In the genomic region with DNA sequence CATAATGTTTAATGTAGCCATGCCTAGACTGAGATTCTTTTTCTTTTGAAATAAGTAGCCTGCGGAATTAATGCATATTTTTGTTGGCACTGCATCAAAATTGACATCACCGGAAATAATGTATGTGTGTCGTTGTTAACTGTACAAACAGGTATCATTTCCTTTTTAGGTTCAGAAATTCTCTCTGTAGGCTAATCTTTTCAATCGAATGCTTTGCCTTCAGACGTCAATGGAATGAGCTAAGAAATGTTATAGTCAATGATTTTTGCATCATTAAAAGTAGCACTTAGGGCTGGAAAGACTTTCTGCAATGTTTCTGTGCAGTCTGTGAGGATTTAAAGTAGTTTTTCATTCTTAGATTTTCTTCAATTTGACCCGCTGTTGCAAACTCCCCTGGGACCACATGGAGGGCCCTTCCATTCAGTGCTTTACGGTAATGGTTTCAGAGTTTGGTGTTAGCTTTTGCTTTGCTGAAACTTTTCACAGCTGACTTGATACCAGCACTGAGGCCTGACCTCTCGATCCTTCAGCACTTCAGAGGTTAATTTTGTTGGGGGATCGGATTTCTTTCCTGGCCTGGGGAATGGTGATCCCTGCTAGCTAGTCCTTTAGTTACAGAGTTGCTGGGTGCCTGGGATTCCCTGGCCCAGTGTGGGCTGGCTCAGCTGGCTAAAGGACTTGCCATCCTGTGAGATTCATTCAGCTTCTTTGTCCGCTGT, we compare ENCODE assay signal across 1 cellular context.
TF ChIP-seq lines count a peak whose summit lies in the region.

No MANE protein-coding gene starts in this region.

TF ChIP-seq in HepG2, 621 proteins besides CTCF, POLR2A, EP300 and RAD21 (continued from another document and continues in another):
- TF ChIP-seq, protein P1, sequence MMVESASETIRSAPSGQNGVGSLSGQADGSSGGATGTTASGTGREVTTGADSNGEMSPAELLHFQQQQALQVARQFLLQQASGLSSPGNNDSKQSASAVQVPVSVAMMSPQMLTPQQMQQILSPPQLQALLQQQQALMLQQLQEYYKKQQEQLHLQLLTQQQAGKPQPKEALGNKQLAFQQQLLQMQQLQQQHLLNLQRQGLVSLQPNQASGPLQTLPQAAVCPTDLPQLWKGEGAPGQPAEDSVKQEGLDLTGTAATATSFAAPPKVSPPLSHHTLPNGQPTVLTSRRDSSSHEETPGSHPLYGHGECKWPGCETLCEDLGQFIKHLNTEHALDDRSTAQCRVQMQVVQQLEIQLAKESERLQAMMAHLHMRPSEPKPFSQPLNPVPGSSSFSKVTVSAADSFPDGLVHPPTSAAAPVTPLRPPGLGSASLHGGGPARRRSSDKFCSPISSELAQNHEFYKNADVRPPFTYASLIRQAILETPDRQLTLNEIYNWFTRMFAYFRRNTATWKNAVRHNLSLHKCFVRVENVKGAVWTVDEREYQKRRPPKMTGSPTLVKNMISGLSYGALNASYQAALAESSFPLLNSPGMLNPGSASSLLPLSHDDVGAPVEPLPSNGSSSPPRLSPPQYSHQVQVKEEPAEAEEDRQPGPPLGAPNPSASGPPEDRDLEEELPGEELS (CRISPR knock-in tag; IDR thresholded peaks at IDR 0.05): peak; percentile 51; the same call in 1 of the 2 replicates
- TF ChIP-seq ZNF256 (CRISPR knock-in tag; conservative IDR thresholded peaks at IDR 0.05) (no peak), YY1 (IDR thresholded peaks at IDR 0.05; ENCODE audit: insufficient read depth, insufficient replicate concordance, low read depth, low read length) (no peak), ETV5 (CRISPR knock-in tag; IDR thresholded peaks at IDR 0.05; ENCODE audit: borderline replicate concordance) (peak; percentile 35; the same call in 1 of the 2 replicates), ZNF431 (CRISPR knock-in tag; IDR thresholded peaks at IDR 0.05; ENCODE audit: borderline replicate concordance, low read depth) (no peak), ARID2 (CRISPR knock-in tag; IDR thresholded peaks at IDR 0.05; ENCODE audit: borderline replicate concordance) (no peak), MATR3 (CRISPR knock-in tag; IDR thresholded peaks at IDR 0.05) (no peak), SP1 (IDR thresholded peaks at IDR 0.05) (no peak), SP1 (CRISPR knock-in tag; IDR thresholded peaks at IDR 0.05) (no peak), ZNF24 (IDR thresholded peaks at IDR 0.05) (no peak), AKAP8 (CRISPR knock-in tag; IDR thresholded peaks at IDR 0.05) (no peak), ZNF556 (CRISPR knock-in tag; IDR thresholded peaks at IDR 0.05; ENCODE audit: borderline replicate concordance) (no peak), SCMH1 (CRISPR knock-in tag; IDR thresholded peaks at IDR 0.05; ENCODE audit: borderline replicate concordance) (no peak), TBX3 (IDR thresholded peaks at IDR 0.05; ENCODE audit: borderline replicate concordance) (no peak), KDM4B (CRISPR knock-in tag; IDR thresholded peaks at IDR 0.05) (0 out of 2 replicates have a peak, but pooled peaks have one; percentile 34), ZBTB7B (CRISPR knock-in tag; IDR thresholded peaks at IDR 0.05) (peak; percentile 52; the same call in 1 of the 2 replicates), TGIF2 (CRISPR knock-in tag; IDR thresholded peaks at IDR 0.05) (no peak), ZNF569 (CRISPR knock-in tag; IDR thresholded peaks at IDR 0.05; ENCODE audit: borderline replicate concordance) (no peak), ZBTB21 (CRISPR knock-in tag; IDR thresholded peaks at IDR 0.05) (no peak), ZNF343 (CRISPR knock-in tag; IDR thresholded peaks at IDR 0.05) (0 out of 2 replicates have a peak, but pooled peaks have one; percentile 59), KDM5A (IDR thresholded peaks at IDR 0.05; ENCODE audit: borderline replicate concordance, low read length) (no peak), GATA4 (IDR thresholded peaks at IDR 0.05; ENCODE audit: borderline replicate concordance, low read depth) (no peak), ZSCAN25 (CRISPR knock-in tag; IDR thresholded peaks at IDR 0.05) (no peak), RARA (CRISPR knock-in tag; IDR thresholded peaks at IDR 0.05) (no peak), FOSL1 (CRISPR knock-in tag; IDR thresholded peaks at IDR 0.05; ENCODE audit: borderline replicate concordance) (no peak), ZNF274 (CRISPR knock-in tag; IDR thresholded peaks at IDR 0.05) (no peak), ZMYM3 (CRISPR knock-in tag; IDR thresholded peaks at IDR 0.05) (no peak), NCOA1 (CRISPR knock-in tag; IDR thresholded peaks at IDR 0.05) (no peak), ZNF570 (CRISPR knock-in tag; IDR thresholded peaks at IDR 0.05; ENCODE audit: borderline replicate concordance) (no peak), ZNF652 (CRISPR knock-in tag; IDR thresholded peaks at IDR 0.05; ENCODE audit: borderline replicate concordance, low read depth) (peak; percentile 96), ZNF878 (CRISPR knock-in tag; IDR thresholded peaks at IDR 0.05) (no peak), GFI1 (CRISPR knock-in tag; IDR thresholded peaks at IDR 0.05; ENCODE audit: borderline replicate concordance) (peak; percentile 66), TBP (CRISPR knock-in tag; IDR thresholded peaks at IDR 0.05) (no peak), FOXJ3 (CRISPR knock-in tag; IDR thresholded peaks at IDR 0.05; ENCODE audit: borderline replicate concordance) (no peak)
- TF ChIP-seq, protein P2, sequence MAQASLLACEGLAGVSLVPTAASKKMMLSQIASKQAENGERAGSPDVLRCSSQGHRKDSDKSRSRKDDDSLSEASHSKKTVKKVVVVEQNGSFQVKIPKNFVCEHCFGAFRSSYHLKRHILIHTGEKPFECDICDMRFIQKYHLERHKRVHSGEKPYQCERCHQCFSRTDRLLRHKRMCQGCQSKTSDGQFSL (CRISPR knock-in tag; IDR thresholded peaks at IDR 0.05): no peak
- TF ChIP-seq, protein P3, sequence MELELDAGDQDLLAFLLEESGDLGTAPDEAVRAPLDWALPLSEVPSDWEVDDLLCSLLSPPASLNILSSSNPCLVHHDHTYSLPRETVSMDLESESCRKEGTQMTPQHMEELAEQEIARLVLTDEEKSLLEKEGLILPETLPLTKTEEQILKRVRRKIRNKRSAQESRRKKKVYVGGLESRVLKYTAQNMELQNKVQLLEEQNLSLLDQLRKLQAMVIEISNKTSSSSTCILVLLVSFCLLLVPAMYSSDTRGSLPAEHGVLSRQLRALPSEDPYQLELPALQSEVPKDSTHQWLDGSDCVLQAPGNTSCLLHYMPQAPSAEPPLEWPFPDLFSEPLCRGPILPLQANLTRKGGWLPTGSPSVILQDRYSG (CRISPR knock-in tag; IDR thresholded peaks at IDR 0.05): no peak
- TF ChIP-seq, protein P4, sequence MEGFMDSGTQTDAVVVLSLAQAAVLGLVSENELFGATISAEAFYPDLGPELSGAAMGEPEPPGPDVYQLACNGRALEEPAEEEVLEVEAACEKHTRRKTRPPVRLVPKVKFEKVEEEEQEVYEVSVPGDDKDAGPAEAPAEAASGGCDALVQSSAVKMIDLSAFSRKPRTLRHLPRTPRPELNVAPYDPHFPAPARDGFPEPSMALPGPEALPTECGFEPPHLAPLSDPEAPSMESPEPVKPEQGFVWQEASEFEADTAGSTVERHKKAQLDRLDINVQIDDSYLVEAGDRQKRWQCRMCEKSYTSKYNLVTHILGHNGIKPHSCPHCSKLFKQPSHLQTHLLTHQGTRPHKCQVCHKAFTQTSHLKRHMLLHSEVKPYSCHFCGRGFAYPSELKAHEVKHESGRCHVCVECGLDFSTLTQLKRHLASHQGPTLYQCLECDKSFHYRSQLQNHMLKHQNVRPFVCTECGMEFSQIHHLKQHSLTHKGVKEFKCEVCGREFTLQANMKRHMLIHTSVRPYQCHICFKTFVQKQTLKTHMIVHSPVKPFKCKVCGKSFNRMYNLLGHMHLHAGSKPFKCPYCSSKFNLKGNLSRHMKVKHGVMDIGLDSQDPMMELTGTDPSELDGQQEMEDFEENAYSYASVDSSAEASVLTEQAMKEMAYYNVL (CRISPR knock-in tag; IDR thresholded peaks at IDR 0.05; ENCODE audit: borderline replicate concordance): no peak
- TF ChIP-seq, protein P5, sequence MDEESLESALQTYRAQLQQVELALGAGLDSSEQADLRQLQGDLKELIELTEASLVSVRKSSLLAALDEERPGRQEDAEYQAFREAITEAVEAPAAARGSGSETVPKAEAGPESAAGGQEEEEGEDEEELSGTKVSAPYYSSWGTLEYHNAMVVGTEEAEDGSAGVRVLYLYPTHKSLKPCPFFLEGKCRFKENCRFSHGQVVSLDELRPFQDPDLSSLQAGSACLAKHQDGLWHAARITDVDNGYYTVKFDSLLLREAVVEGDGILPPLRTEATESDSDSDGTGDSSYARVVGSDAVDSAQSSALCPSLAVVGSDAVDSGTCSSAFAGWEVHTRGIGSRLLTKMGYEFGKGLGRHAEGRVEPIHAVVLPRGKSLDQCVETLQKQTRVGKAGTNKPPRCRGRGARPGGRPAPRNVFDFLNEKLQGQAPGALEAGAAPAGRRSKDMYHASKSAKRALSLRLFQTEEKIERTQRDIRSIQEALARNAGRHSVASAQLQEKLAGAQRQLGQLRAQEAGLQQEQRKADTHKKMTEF (CRISPR knock-in tag; IDR thresholded peaks at IDR 0.05): no peak
- TF ChIP-seq, protein P6, sequence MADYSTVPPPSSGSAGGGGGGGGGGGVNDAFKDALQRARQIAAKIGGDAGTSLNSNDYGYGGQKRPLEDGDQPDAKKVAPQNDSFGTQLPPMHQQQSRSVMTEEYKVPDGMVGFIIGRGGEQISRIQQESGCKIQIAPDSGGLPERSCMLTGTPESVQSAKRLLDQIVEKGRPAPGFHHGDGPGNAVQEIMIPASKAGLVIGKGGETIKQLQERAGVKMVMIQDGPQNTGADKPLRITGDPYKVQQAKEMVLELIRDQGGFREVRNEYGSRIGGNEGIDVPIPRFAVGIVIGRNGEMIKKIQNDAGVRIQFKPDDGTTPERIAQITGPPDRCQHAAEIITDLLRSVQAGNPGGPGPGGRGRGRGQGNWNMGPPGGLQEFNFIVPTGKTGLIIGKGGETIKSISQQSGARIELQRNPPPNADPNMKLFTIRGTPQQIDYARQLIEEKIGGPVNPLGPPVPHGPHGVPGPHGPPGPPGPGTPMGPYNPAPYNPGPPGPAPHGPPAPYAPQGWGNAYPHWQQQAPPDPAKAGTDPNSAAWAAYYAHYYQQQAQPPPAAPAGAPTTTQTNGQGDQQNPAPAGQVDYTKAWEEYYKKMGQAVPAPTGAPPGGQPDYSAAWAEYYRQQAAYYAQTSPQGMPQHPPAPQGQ (CRISPR knock-in tag; IDR thresholded peaks at IDR 0.05; ENCODE audit: borderline replicate concordance): no peak
- TF ChIP-seq, protein P7, sequence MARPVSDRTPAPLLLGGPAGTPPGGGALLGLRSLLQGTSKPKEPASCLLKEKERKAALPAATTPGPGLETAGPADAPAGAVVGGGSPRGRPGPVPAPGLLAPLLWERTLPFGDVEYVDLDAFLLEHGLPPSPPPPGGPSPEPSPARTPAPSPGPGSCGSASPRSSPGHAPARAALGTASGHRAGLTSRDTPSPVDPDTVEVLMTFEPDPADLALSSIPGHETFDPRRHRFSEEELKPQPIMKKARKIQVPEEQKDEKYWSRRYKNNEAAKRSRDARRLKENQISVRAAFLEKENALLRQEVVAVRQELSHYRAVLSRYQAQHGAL (CRISPR knock-in tag; IDR thresholded peaks at IDR 0.05; ENCODE audit: not compliant biosample characterization): no peak
- TF ChIP-seq, protein P8, sequence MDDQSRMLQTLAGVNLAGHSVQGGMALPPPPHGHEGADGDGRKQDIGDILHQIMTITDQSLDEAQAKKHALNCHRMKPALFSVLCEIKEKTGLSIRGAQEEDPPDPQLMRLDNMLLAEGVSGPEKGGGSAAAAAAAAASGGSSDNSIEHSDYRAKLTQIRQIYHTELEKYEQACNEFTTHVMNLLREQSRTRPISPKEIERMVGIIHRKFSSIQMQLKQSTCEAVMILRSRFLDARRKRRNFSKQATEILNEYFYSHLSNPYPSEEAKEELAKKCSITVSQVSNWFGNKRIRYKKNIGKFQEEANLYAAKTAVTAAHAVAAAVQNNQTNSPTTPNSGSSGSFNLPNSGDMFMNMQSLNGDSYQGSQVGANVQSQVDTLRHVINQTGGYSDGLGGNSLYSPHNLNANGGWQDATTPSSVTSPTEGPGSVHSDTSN (CRISPR knock-in tag; IDR thresholded peaks at IDR 0.05; ENCODE audit: borderline replicate concordance): no peak
- TF ChIP-seq, protein P9, sequence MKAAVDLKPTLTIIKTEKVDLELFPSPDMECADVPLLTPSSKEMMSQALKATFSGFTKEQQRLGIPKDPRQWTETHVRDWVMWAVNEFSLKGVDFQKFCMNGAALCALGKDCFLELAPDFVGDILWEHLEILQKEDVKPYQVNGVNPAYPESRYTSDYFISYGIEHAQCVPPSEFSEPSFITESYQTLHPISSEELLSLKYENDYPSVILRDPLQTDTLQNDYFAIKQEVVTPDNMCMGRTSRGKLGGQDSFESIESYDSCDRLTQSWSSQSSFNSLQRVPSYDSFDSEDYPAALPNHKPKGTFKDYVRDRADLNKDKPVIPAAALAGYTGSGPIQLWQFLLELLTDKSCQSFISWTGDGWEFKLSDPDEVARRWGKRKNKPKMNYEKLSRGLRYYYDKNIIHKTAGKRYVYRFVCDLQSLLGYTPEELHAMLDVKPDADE (CRISPR knock-in tag; IDR thresholded peaks at IDR 0.05): no peak
- TF ChIP-seq, protein P10, sequence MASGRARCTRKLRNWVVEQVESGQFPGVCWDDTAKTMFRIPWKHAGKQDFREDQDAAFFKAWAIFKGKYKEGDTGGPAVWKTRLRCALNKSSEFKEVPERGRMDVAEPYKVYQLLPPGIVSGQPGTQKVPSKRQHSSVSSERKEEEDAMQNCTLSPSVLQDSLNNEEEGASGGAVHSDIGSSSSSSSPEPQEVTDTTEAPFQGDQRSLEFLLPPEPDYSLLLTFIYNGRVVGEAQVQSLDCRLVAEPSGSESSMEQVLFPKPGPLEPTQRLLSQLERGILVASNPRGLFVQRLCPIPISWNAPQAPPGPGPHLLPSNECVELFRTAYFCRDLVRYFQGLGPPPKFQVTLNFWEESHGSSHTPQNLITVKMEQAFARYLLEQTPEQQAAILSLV (CRISPR knock-in tag; IDR thresholded peaks at IDR 0.05; ENCODE audit: borderline replicate concordance): no peak
- TF ChIP-seq, protein P11, sequence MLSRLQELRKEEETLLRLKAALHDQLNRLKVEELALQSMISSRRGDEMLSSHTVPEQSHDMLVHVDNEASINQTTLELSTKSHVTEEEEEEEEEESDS (CRISPR knock-in tag; IDR thresholded peaks at IDR 0.05; ENCODE audit: borderline replicate concordance): no peak
- TF ChIP-seq, protein P12, sequence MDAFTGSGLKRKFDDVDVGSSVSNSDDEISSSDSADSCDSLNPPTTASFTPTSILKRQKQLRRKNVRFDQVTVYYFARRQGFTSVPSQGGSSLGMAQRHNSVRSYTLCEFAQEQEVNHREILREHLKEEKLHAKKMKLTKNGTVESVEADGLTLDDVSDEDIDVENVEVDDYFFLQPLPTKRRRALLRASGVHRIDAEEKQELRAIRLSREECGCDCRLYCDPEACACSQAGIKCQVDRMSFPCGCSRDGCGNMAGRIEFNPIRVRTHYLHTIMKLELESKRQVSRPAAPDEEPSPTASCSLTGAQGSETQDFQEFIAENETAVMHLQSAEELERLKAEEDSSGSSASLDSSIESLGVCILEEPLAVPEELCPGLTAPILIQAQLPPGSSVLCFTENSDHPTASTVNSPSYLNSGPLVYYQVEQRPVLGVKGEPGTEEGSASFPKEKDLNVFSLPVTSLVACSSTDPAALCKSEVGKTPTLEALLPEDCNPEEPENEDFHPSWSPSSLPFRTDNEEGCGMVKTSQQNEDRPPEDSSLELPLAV (CRISPR knock-in tag; conservative IDR thresholded peaks at IDR 0.05; ENCODE audit: low read depth): no peak
